ENCODE assay signal across 29 cellular contexts in the genomic region with DNA sequence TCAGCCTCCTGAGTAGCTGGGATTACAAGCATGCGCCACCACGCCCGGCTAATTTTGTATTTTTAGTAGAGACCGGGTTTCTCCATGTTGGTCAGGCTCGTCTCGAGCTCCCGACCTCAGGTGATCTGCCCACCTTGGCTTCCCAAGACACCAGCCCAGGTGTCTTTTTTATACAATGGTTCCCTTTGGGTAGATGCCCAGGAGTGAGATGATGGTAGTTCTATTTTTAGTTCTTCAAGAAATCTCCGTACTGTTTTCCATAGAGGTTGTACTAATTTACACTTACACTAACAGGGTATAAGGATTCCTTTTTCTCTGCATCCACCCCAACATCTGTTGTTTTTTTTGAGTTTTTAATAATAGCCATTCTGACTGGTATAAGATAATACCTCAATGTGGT.
"Had no signal": no experiment of that assay in that cellular context is flagged by ENCODE, and none has a peak within 500 bp of the region (broad histone marks: within the 10 kb centered on the region; RNA-seq: fewer than 3 reads in every experiment).

No MANE protein-coding gene starts in this region.

- H2AFZ ChIP-seq: hepatocyte had no signal

- ATAC-seq: activated CD8-positive, alpha-beta memory T cell treated with anti-CD3 and anti-CD28 coated beads, Interleukin-2, amount 10 ng/mL, durations not matched to agents 7 days and 5 days; activated CD8-positive, alpha-beta T cell treated with anti-CD3 and anti-CD28 coated beads for 36 hours; esophagus mucosa; mucosa of descending colon; sciatic nerve; T-cell had no signal

- H3K4me1 Mint-ChIP-seq: activated CD8-positive, alpha-beta memory T cell treated with anti-CD3 and anti-CD28 coated beads, Interleukin-2, amount 10 ng/mL, durations not matched to agents 7 days and 5 days; activated naive CD4-positive, alpha-beta T cell treated with anti-CD3 and anti-CD28 coated beads, Interleukin-2, amount 10 ng/mL, durations not matched to agents 7 days and 5 days; immature natural killer cell; T-cell had no signal

- H3K4me3 ChIP-seq: cardiac muscle cell, hepatocyte, mucosa of descending colon, thyroid gland had no signal

- H3K4me2 ChIP-seq: hepatocyte had no signal

- H3K4me3 Mint-ChIP-seq: activated CD4-positive, alpha-beta T cell treated with anti-CD3 and anti-CD28 coated beads, Interleukin-2, amount 10 ng/mL, durations not matched to agents 7 days and 5 days; activated CD8-positive, alpha-beta memory T cell treated with anti-CD3 and anti-CD28 coated beads, Interleukin-2, amount 10 ng/mL, durations not matched to agents 7 days and 5 days; activated CD8-positive, alpha-beta T cell treated with anti-CD3 and anti-CD28 coated beads for 36 hours; activated naive CD4-positive, alpha-beta T cell treated with anti-CD3 and anti-CD28 coated beads, Interleukin-2, amount 10 ng/mL, durations not matched to agents 7 days and 5 days; dendritic cell treated with granulocyte-macrophage colony-stimulating factor and Interleukin-4, amounts not matched to agents 40 ng/mL and 50 ng/mL, for 4 days; immature natural killer cell; memory B cell; nephron progenitor cell; stimulated activated naive CD8-positive, alpha-beta T cell treated with anti-CD3 and anti-CD28 coated beads, Interleukin-15, Interleukin-2, amounts not matched to agents 100 ng/mL and 50 ng/mL, for 24 hours; T-cell; T-helper 2 cell treated with Interferon-gamma antibody and Interleukin-4, amounts not matched to agents 5 μg/mL and 100 μg/mL, for 36 hours had no signal

- H3K27me3 ChIP-seq: cardiac muscle cell, hepatocyte, thyroid gland had no signal

- H3K4me1 ChIP-seq: thyroid gland had no signal

- H3K27ac ChIP-seq: cardiac muscle cell, thyroid gland, WERI-Rb-1 had no signal

- H3K27ac Mint-ChIP-seq: activated CD4-positive, alpha-beta T cell treated with anti-CD3 and anti-CD28 coated beads, Interleukin-2, amount 10 ng/mL, durations not matched to agents 7 days and 5 days; activated CD8-positive, alpha-beta memory T cell treated with anti-CD3 and anti-CD28 coated beads, Interleukin-2, amount 10 ng/mL, durations not matched to agents 7 days and 5 days; activated CD8-positive, alpha-beta T cell treated with anti-CD3 and anti-CD28 coated beads for 36 hours; activated naive CD4-positive, alpha-beta T cell treated with anti-CD3 and anti-CD28 coated beads, Interleukin-2, amount 10 ng/mL, durations not matched to agents 7 days and 5 days; dendritic cell treated with granulocyte-macrophage colony-stimulating factor and Interleukin-4, amounts not matched to agents 40 ng/mL and 50 ng/mL, for 4 days; immature natural killer cell; memory B cell; nephron progenitor cell; stimulated activated naive CD8-positive, alpha-beta T cell treated with anti-CD3 and anti-CD28 coated beads, Interleukin-15, Interleukin-2, amounts not matched to agents 100 ng/mL and 50 ng/mL, for 24 hours; T-helper 2 cell treated with Interferon-gamma antibody and Interleukin-4, amounts not matched to agents 5 μg/mL and 100 μg/mL, for 36 hours had no signal

- H3K36me3 Mint-ChIP-seq: activated CD8-positive, alpha-beta memory T cell treated with anti-CD3 and anti-CD28 coated beads, Interleukin-2, amount 10 ng/mL, durations not matched to agents 7 days and 5 days; activated naive CD4-positive, alpha-beta T cell treated with anti-CD3 and anti-CD28 coated beads, Interleukin-2, amount 10 ng/mL, durations not matched to agents 7 days and 5 days; immature natural killer cell; memory B cell; T-cell had no signal

- H3K27me3 Mint-ChIP-seq: dendritic cell treated with granulocyte-macrophage colony-stimulating factor and Interleukin-4, amounts not matched to agents 40 ng/mL and 50 ng/mL, for 4 days; stimulated activated naive CD8-positive, alpha-beta T cell treated with anti-CD3 and anti-CD28 coated beads, Interleukin-15, Interleukin-2, amounts not matched to agents 100 ng/mL and 50 ng/mL, for 24 hours had no signal

- DNase-seq: activated CD4-positive, alpha-beta T cell treated with anti-CD3 and anti-CD28 coated beads, Interleukin-2, amount 10 ng/mL, durations not matched to agents 7 days and 5 days; activated CD4-positive, CD25-positive, alpha-beta regulatory T cell treated with anti-CD3 and anti-CD28 coated beads, Interleukin-2, amount 50 U/mL, for 72 hours; activated CD8-positive, alpha-beta memory T cell treated with anti-CD3 and anti-CD28 coated beads, Interleukin-2, amount 10 ng/mL, durations not matched to agents 7 days and 5 days; activated CD8-positive, alpha-beta T cell treated with anti-CD3 and anti-CD28 coated beads for 36 hours; activated effector memory CD4-positive, alpha-beta T cell treated with anti-CD3 and anti-CD28 coated beads, Interleukin-2, amount 50 U/mL, for 16 hours; activated naive CD4-positive, alpha-beta T cell treated with anti-CD3 and anti-CD28 coated beads, Interleukin-2, amount 10 ng/mL, durations not matched to agents 7 days and 5 days; activated T-cell treated with anti-CD3 and anti-CD28 coated beads for 4 hours; amygdala; effector CD4-positive, alpha-beta T cell; glutamatergic neuron; immature natural killer cell; kidney glomerular epithelial cell; mucosa of descending colon; nephron progenitor cell; nucleus accumbens; posterior cingulate gyrus; stimulated activated CD4-positive, alpha-beta T cell treated with anti-CD3 and anti-CD28 coated beads, Interleukin-4, amount 100 ng/mL, for 24 hours; substantia nigra; T-cell; thyroid gland; WERI-Rb-1 had no signal

- H3K36me3 ChIP-seq: cardiac muscle cell, thyroid gland, WERI-Rb-1 had no signal

- H3K9me3 ChIP-seq: mucosa of descending colon, thyroid gland had no signal

- H3K9me3 Mint-ChIP-seq: activated CD4-positive, alpha-beta T cell treated with anti-CD3 and anti-CD28 coated beads, Interleukin-2, amount 10 ng/mL, durations not matched to agents 7 days and 5 days; activated CD8-positive, alpha-beta T cell treated with anti-CD3 and anti-CD28 coated beads for 36 hours; activated naive CD4-positive, alpha-beta T cell treated with anti-CD3 and anti-CD28 coated beads, Interleukin-2, amount 10 ng/mL, durations not matched to agents 7 days and 5 days; dendritic cell treated with granulocyte-macrophage colony-stimulating factor and Interleukin-4, amounts not matched to agents 40 ng/mL and 50 ng/mL, for 4 days; immature natural killer cell; memory B cell; nephron progenitor cell; stimulated activated naive CD8-positive, alpha-beta T cell treated with anti-CD3 and anti-CD28 coated beads, Interleukin-15, Interleukin-2, amounts not matched to agents 100 ng/mL and 50 ng/mL, for 24 hours; T-cell; T-helper 2 cell treated with Interferon-gamma antibody and Interleukin-4, amounts not matched to agents 5 μg/mL and 100 μg/mL, for 36 hours had no signal
